Comparison of ENCODE assay signal across 1 cellular context in the genomic region with DNA sequence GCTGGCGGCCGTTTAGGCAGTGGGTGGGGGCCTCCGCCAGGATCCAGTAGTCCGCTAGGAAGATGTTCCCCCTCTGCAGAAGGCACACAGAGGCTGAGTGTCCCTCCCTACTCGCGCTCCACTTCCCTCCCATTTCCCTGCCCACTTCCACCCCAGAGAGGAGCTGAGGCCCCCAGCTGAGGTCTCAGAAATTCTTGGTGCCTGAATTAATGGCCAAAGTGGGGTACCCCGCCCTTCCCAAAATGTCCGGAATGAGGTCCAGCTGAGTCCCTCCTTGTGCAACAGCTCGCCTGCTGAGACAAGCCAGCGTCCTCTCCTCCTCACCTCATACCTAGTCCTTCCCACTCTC.
TF ChIP-seq lines count a peak whose summit lies in the region.

No MANE protein-coding gene starts in this region.

TF ChIP-seq in HEK293, 187 proteins besides CTCF, POLR2A, EP300 and RAD21 (continued from another document):
- TF ChIP-seq, protein P1, sequence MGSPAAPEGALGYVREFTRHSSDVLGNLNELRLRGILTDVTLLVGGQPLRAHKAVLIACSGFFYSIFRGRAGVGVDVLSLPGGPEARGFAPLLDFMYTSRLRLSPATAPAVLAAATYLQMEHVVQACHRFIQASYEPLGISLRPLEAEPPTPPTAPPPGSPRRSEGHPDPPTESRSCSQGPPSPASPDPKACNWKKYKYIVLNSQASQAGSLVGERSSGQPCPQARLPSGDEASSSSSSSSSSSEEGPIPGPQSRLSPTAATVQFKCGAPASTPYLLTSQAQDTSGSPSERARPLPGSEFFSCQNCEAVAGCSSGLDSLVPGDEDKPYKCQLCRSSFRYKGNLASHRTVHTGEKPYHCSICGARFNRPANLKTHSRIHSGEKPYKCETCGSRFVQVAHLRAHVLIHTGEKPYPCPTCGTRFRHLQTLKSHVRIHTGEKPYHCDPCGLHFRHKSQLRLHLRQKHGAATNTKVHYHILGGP (tag by site-specific recombination; IDR thresholded peaks at IDR 0.05): no peak
- no peak for TF ChIP-seq HOXD13 (CRISPR knock-in tag; IDR thresholded peaks at IDR 0.05; ENCODE audit: borderline replicate concordance)
